In the genomic region with DNA sequence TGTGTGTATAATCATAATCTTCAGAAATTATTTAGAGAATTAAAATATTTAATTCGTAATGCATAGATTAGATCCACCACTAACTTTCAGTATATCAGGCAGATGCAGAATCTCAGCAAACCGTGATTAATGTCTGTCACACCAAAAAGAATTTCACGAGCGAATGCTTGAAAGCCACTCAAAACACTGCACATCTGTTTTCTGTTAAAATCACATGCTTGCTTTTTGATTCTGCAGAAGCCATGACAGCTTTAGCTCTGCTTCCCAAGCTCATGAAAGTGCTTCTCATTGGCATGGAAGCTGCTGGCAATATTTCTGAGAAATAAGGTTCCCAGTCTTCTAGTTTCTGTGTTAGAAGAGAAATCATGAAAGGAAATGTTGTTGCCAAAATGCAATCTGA, we compare ENCODE assay signal across 11 cellular contexts.
"Had no signal": no experiment of that assay in that cellular context is flagged by ENCODE, and none has a peak within 500 bp of the region (broad histone marks: within the 10 kb centered on the region; RNA-seq: fewer than 3 reads in every experiment).

No MANE protein-coding gene starts in this region.

- H3K27me3 ChIP-seq: cardiac muscle cell, sigmoid colon, upper lobe of left lung had no signal

- H3K9me3 ChIP-seq: sigmoid colon, upper lobe of left lung had no signal

- H3K4me1 ChIP-seq: upper lobe of left lung had no signal

- H3K27ac ChIP-seq: cardiac muscle cell, sigmoid colon, upper lobe of left lung had no signal

- DNase-seq: activated CD4-positive, alpha-beta T cell treated with anti-CD3 and anti-CD28 coated beads, Interleukin-2, amount 50 U/mL, for 48 hours; activated effector memory CD4-positive, alpha-beta T cell treated with anti-CD3 and anti-CD28 coated beads, Interleukin-2, amount 50 U/mL, for 16 hours; activated naive CD8-positive, alpha-beta T cell treated with anti-CD3 and anti-CD28 coated beads, Interleukin-2, amount 10 ng/mL, durations not matched to agents 7 days and 5 days; activated T-cell treated with anti-CD3 and anti-CD28 coated beads, Interleukin-2, amount 50 U/mL, for 4 hours; aorta; kidney; sigmoid colon; stimulated activated CD4-positive, alpha-beta T cell treated with anti-CD3 and anti-CD28 coated beads, Interleukin-12 subunit alpha, Interleukin-12 subunit beta, amount 100 ng/mL, for 4 hours; stimulated activated naive CD4-positive, alpha-beta T cell treated with Interleukin-2 at 50 U/mL for 16 hours; upper lobe of left lung had no signal

- H3K36me3 ChIP-seq: cardiac muscle cell, sigmoid colon, upper lobe of left lung had no signal

- H3K4me3 ChIP-seq: cardiac muscle cell, sigmoid colon, upper lobe of left lung had no signal
